Comparison of ENCODE assay signal across 22 cellular contexts in the genomic region with DNA sequence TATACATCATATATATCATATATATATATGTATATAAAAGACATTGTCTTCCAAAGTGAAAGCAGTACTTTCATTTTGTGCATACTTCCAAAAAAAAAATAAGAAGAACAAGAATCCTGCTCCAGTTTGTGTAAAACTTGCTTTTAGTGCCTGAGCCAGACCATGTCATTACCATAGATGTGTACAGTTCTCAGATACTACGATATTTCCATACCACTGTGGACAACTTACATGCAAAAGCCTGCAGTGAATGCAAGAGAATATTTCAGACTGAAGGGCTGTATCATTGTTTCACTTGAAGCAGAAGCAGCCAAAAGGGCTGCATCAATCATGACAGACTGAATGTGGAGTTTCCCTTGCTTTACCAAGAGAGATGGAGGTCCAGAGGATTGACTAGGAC.
"Had no signal": no experiment of that assay in that cellular context is flagged by ENCODE, and none has a peak within 500 bp of the region (broad histone marks: within the 10 kb centered on the region; RNA-seq: fewer than 3 reads in every experiment).

No MANE protein-coding gene starts in this region.

- H3K27ac ChIP-seq: heart left ventricle, parathyroid adenoma, transverse colon, vagina, WERI-Rb-1 had no signal

- H3K4me1 ChIP-seq: heart left ventricle, parathyroid adenoma, transverse colon, vagina had no signal

- ATAC-seq: activated T-cell treated with anti-CD3 and anti-CD28 coated beads, Interleukin-2, amount 50 U/mL, for 4 hours; heart left ventricle; left cardiac atrium; sciatic nerve; stimulated activated effector memory CD8-positive, alpha-beta T cell treated with anti-CD3 and anti-CD28 coated beads, Interleukin-12 subunit alpha, Interleukin-12 subunit beta, amount 100 ng/mL, for 72 hours; stimulated activated naive CD8-positive, alpha-beta T cell treated with anti-CD3 and anti-CD28 coated beads, Interleukin-15, amount 100 ng/mL, for 72 hours had no signal

- H2AFZ ChIP-seq: parathyroid adenoma had no signal

- H3K27ac Mint-ChIP-seq: brain; dendritic cell treated with granulocyte-macrophage colony-stimulating factor and Interleukin-4, amounts not matched to agents 40 ng/mL and 50 ng/mL, for 4 days; memory B cell; nephron; stimulated activated effector memory CD8-positive, alpha-beta T cell treated with anti-CD3 and anti-CD28 coated beads, Interleukin-12 subunit alpha, Interleukin-12 subunit beta, amount 100 ng/mL, for 72 hours; stimulated activated naive CD8-positive, alpha-beta T cell treated with anti-CD3 and anti-CD28 coated beads, Interleukin-15, amount 100 ng/mL, for 72 hours had no signal

- H3K27me3 ChIP-seq: heart left ventricle, transverse colon, vagina had no signal

- H3K36me3 ChIP-seq: heart left ventricle, transverse colon, vagina, WERI-Rb-1 had no signal

- H3K27me3 Mint-ChIP-seq: dendritic cell treated with granulocyte-macrophage colony-stimulating factor and Interleukin-4, amounts not matched to agents 40 ng/mL and 50 ng/mL, for 4 days; memory B cell; stimulated activated naive CD8-positive, alpha-beta T cell treated with anti-CD3 and anti-CD28 coated beads, Interleukin-15, amount 100 ng/mL, for 72 hours had no signal

- FAIRE-seq: islet of Langerhans had no signal

- H3K9ac ChIP-seq: parathyroid adenoma had no signal

- H3K36me3 Mint-ChIP-seq: brain; memory B cell; stimulated activated effector memory CD8-positive, alpha-beta T cell treated with anti-CD3 and anti-CD28 coated beads, Interleukin-12 subunit alpha, Interleukin-12 subunit beta, amount 100 ng/mL, for 72 hours had no signal

- DNase-seq: activated CD4-positive, CD25-positive, alpha-beta regulatory T cell treated with anti-CD3 and anti-CD28 coated beads, Interleukin-2, amount 50 U/mL, for 72 hours; activated CD8-positive, alpha-beta memory T cell treated with anti-CD3 and anti-CD28 coated beads, Interleukin-2, amount 50 U/mL, for 48 hours; activated naive CD4-positive, alpha-beta T cell treated with Interleukin-2 at 50 U/mL for 16 hours; activated T-cell treated with anti-CD3 and anti-CD28 coated beads, Interleukin-2, amount 50 U/mL, for 4 hours; anterior cingulate cortex; effector CD4-positive, alpha-beta T cell; heart left ventricle; left cardiac atrium; small intestine; stimulated activated CD4-positive, alpha-beta T cell treated with anti-CD3 and anti-CD28 coated beads, Interleukin-2, amount 100 ng/mL, for 24 hours; stimulated activated naive CD8-positive, alpha-beta T cell treated with anti-CD3 and anti-CD28 coated beads, Interleukin-15, amount 100 ng/mL, for 72 hours; transverse colon; WERI-Rb-1 had no signal

- H3K9me3 ChIP-seq: transverse colon, vagina had no signal

- H3K9me3 Mint-ChIP-seq: activated T-cell treated with anti-CD3 and anti-CD28 coated beads, Interleukin-2, amount 50 U/mL, for 4 hours; memory B cell had no signal

- H3K4me3 Mint-ChIP-seq: activated T-cell treated with anti-CD3 and anti-CD28 coated beads, Interleukin-2, amount 50 U/mL, for 4 hours; brain; dendritic cell treated with granulocyte-macrophage colony-stimulating factor and Interleukin-4, amounts not matched to agents 40 ng/mL and 50 ng/mL, for 4 days; memory B cell; nephron; stimulated activated effector memory CD8-positive, alpha-beta T cell treated with anti-CD3 and anti-CD28 coated beads, Interleukin-12 subunit alpha, Interleukin-12 subunit beta, amount 100 ng/mL, for 72 hours; stimulated activated naive CD8-positive, alpha-beta T cell treated with anti-CD3 and anti-CD28 coated beads, Interleukin-15, amount 100 ng/mL, for 72 hours had no signal

- H3K4me1 Mint-ChIP-seq: brain; memory B cell; nephron; stimulated activated effector memory CD8-positive, alpha-beta T cell treated with anti-CD3 and anti-CD28 coated beads, Interleukin-12 subunit alpha, Interleukin-12 subunit beta, amount 100 ng/mL, for 72 hours; stimulated activated naive CD8-positive, alpha-beta T cell treated with anti-CD3 and anti-CD28 coated beads, Interleukin-15, amount 100 ng/mL, for 72 hours had no signal

- H3K4me3 ChIP-seq: heart left ventricle, transverse colon, vagina had no signal

- H3K79me2 ChIP-seq: parathyroid adenoma had no signal
